Comparison of ENCODE assay signal across 29 cellular contexts in genomic region chr5:180823346-180823745, GRCh38.
"Had no signal": no experiment of that assay in that cellular context is flagged by ENCODE, and none has a peak within 500 bp of the region (broad histone marks: within the 10 kb centered on the region; RNA-seq: fewer than 3 reads in every experiment).

No MANE protein-coding gene starts in this region.

- H3K4me1 ChIP-seq: parathyroid adenoma had no signal

- H3K9ac ChIP-seq: neural progenitor cell, parathyroid adenoma had no signal

- H3K9me3 ChIP-seq: psoas muscle, sigmoid colon, upper lobe of right lung had no signal

- H3K79me2 ChIP-seq: parathyroid adenoma had no signal

- DNase-seq: activated CD4-positive, alpha-beta memory T cell treated with anti-CD3 and anti-CD28 coated beads for 36 hours; activated CD4-positive, alpha-beta T cell treated with anti-CD3 and anti-CD28 coated beads for 4 hours; activated gamma-delta T cell treated with Interleukin-2 at 50 U/mL for 16 hours; activated naive CD4-positive, alpha-beta T cell treated with anti-CD3 and anti-CD28 coated beads, Interleukin-2, amount 50 U/mL, for 16 hours; activated T-cell treated with anti-CD3 and anti-CD28 coated beads, Interleukin-2, amount 50 U/mL, for 4 hours; amniotic stem cell; brain microvascular endothelial cell; dorsolateral prefrontal cortex; effector memory CD8-positive, alpha-beta T cell; foreskin fibroblast; left cardiac atrium; mesendoderm; natural killer cell; occipital lobe; psoas muscle; sigmoid colon; stimulated activated CD4-positive, alpha-beta T cell treated with anti-CD3 and anti-CD28 coated beads, Interleukin-1b, Interleukin-23, amount 100 ng/mL, for 48 hours; stimulated activated naive CD4-positive, alpha-beta T cell treated with Interleukin-2 at 50 U/mL for 16 hours; substantia nigra; upper lobe of right lung had no signal

- H3K27me3 ChIP-seq: brain microvascular endothelial cell, dorsolateral prefrontal cortex, neural progenitor cell, upper lobe of right lung had no signal

- H2AFZ ChIP-seq: neural progenitor cell, parathyroid adenoma had no signal

- H3K4me3 ChIP-seq: coronary artery, dorsolateral prefrontal cortex, neural progenitor cell, psoas muscle, sigmoid colon, smooth muscle cell, upper lobe of right lung had no signal

- H3K27me3 Mint-ChIP-seq: activated CD4-positive, alpha-beta memory T cell treated with anti-CD3 and anti-CD28 coated beads for 36 hours; activated T-helper 17 cell treated with anti-CD3 and anti-CD28 coated beads, Interleukin-2, amount 50 U/mL, for 72 hours had no signal

- FAIRE-seq: astrocyte, endothelial cell of umbilical vein, islet of Langerhans had no signal

- H3K4me3 Mint-ChIP-seq: activated CD4-positive, alpha-beta memory T cell treated with anti-CD3 and anti-CD28 coated beads for 36 hours; activated T-cell treated with anti-CD3 and anti-CD28 coated beads, Interleukin-2, amount 50 U/mL, for 4 hours; activated T-helper 17 cell treated with anti-CD3 and anti-CD28 coated beads, Interleukin-2, amount 50 U/mL, for 72 hours; effector memory CD8-positive, alpha-beta T cell; natural killer cell; neural progenitor cell had no signal

- H3K27ac Mint-ChIP-seq: activated CD4-positive, alpha-beta memory T cell treated with anti-CD3 and anti-CD28 coated beads for 36 hours; effector memory CD8-positive, alpha-beta T cell; natural killer cell; neural progenitor cell had no signal

- H3K4me2 ChIP-seq: neural progenitor cell, smooth muscle cell had no signal

- H3K9me3 Mint-ChIP-seq: activated CD4-positive, alpha-beta memory T cell treated with anti-CD3 and anti-CD28 coated beads for 36 hours; activated T-cell treated with anti-CD3 and anti-CD28 coated beads, Interleukin-2, amount 50 U/mL, for 4 hours; activated T-helper 17 cell treated with anti-CD3 and anti-CD28 coated beads, Interleukin-2, amount 50 U/mL, for 72 hours; effector memory CD8-positive, alpha-beta T cell; natural killer cell had no signal

- ATAC-seq: activated T-cell treated with anti-CD3 and anti-CD28 coated beads, Interleukin-2, amount 50 U/mL, for 4 hours; activated T-helper 17 cell treated with anti-CD3 and anti-CD28 coated beads, Interleukin-2, amount 50 U/mL, for 72 hours; effector memory CD8-positive, alpha-beta T cell; left cardiac atrium; natural killer cell; psoas muscle; upper lobe of right lung had no signal

- H3K36me3 ChIP-seq: brain microvascular endothelial cell, neural progenitor cell, sigmoid colon, upper lobe of right lung had no signal

- H3K27ac ChIP-seq: brain microvascular endothelial cell, coronary artery, dorsolateral prefrontal cortex, neural progenitor cell, parathyroid adenoma, psoas muscle, upper lobe of right lung, VCaP had no signal

- H3K36me3 Mint-ChIP-seq: activated CD4-positive, alpha-beta memory T cell treated with anti-CD3 and anti-CD28 coated beads for 36 hours; natural killer cell; neural progenitor cell had no signal

- H3K4me1 Mint-ChIP-seq: natural killer cell had no signal
